24 cellular contexts compared by ENCODE assay signal in the genomic region with DNA sequence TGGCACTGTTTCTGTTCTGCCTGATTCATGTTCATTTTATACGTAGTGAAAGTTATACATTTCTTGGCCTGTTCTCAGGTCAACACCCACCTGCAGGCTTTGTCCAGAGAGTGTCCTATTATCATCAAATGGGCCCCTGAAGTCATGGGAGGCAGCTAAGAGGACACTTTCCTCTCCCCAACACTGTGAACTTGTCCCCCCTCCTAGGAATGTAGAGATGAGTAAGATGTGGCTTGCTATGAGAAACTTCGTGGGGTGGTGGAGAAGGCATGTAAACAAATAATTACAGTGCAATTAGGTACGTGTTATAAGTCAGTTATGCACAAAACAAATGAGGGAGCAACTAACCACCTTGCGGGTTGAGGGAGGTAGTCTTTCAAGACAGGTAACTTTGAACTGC. TPM values are rescaled to one million over a fixed set of nuclear protein-coding genes. Genes with fewer than 3 reads are reported as not detected.
"Had no signal": no experiment of that assay in that cellular context is flagged by ENCODE, and none has a peak within 500 bp of the region (broad histone marks: within the 10 kb centered on the region; RNA-seq: fewer than 3 reads in every experiment).

No MANE protein-coding gene starts in this region.

- H3K4me3 ChIP-seq: dorsolateral prefrontal cortex, gastrocnemius medialis, heart right ventricle, mucosa of descending colon, spleen, thoracic aorta had no signal

- ATAC-seq: esophagus mucosa; gastrocnemius medialis; heart right ventricle; left lobe of liver; mucosa of descending colon; naive thymus-derived CD8-positive, alpha-beta T cell; sciatic nerve; stimulated activated naive B cell treated with anti-CD40 and anti-IgM and Interleukin-4, amounts not matched to agents 10 μg/mL and 1 μg/mL and 100 μg/mL, for 72 hours; stimulated activated naive CD8-positive, alpha-beta T cell treated with anti-CD3 and anti-CD28 coated beads, Interleukin-15, amount 100 ng/mL, for 72 hours had no signal

- H3K9me3 ChIP-seq: gastrocnemius medialis, heart right ventricle, mucosa of descending colon, neutrophil, thoracic aorta had no signal

- DNase-seq: cortex of kidney; dorsolateral prefrontal cortex; effector CD8-positive, alpha-beta T cell; gastrocnemius medialis; heart right ventricle; hypothalamus; islet precursor cell; mammary epithelial cell; mucosa of descending colon; naive thymus-derived CD8-positive, alpha-beta T cell; posterior cingulate gyrus; spleen; stimulated activated CD4-positive, alpha-beta T cell treated with anti-CD3 and anti-CD28 coated beads, Interleukin-15, amount 100 ng/mL, for 24 hours; stimulated activated CD4-positive, alpha-beta T cell treated with anti-CD3 and anti-CD28 coated beads, Interleukin-1b, Interleukin-23, amount 100 ng/mL, for 48 hours; stimulated activated CD4-positive, alpha-beta T cell treated with anti-CD3 and anti-CD28 coated beads, Interleukin-4, amount 100 ng/mL, for 24 hours; stimulated activated naive B cell treated with anti-CD40 and anti-IgM and Interleukin-4, amounts not matched to agents 10 μg/mL and 1 μg/mL and 100 μg/mL, for 72 hours; stimulated activated naive CD8-positive, alpha-beta T cell treated with anti-CD3 and anti-CD28 coated beads, Interleukin-15, amount 100 ng/mL, for 72 hours; trophoblast cell had no signal

- H3K27ac ChIP-seq: dorsolateral prefrontal cortex, gastrocnemius medialis, heart right ventricle, neutrophil, spleen, thoracic aorta had no signal

- H3K36me3 ChIP-seq: gastrocnemius medialis, heart right ventricle, neutrophil, spleen, thoracic aorta had no signal

- H3K27me3 ChIP-seq: dorsolateral prefrontal cortex, gastrocnemius medialis, heart right ventricle, neutrophil had no signal

- H3K4me1 ChIP-seq: heart right ventricle, spleen had no signal

RNA-seq across cellular contexts. Expression of a gene that starts 57.9 kb away (rescaled TPM):
- total RNA-seq: mammary epithelial cell, osteoblast had no signal
- polyA plus RNA-seq: mammary epithelial cell; naive thymus-derived CD8-positive, alpha-beta T cell had no signal
